ENCODE assay signal across 8 cellular contexts in genomic region chr10:28663576-28664368, GRCh38. TPM values are rescaled to one million over a fixed set of nuclear protein-coding genes. Genes with fewer than 3 reads are reported as not detected.
DNase-seq lines count a peak whose midpoint lies in the region; TF ChIP-seq lines count a peak whose summit lies in the region.

No MANE protein-coding gene starts in this region.

- peak; percentile 97 for TF ChIP-seq CTCF in LNCaP clone FGC (IDR thresholded peaks at IDR 0.05; ENCODE audit: control insufficient read depth, extremely low read depth, insufficient read depth)
- peak; percentile 82 to 95 (median 90) for TF ChIP-seq CTCF in thyroid gland (IDR thresholded peaks at IDR 0.05)

- intact Hi-C loops in thyroid gland (cut with DNase I): loop anchor here (10.0 kb wide), 1 partner anchor 331 kb away; no protein-coding TSS in a partner anchor

- H4K20me1 ChIP-seq in GM23248 (ENCODE audit: insufficient read depth): no peaks in the 10 kb centered on the region

- no peak overlapping the region for H2AFZ ChIP-seq in GM23248

- H3K9ac ChIP-seq in GM23248: no peak overlapping the region

- no peaks in the 10 kb centered on the region for H3K9me2 ChIP-seq in GM23248 (ENCODE audit: insufficient read depth)

- H3K27me3 ChIP-seq in GM23248 (replicated peaks; ENCODE audit: insufficient read depth): peaks cover 22% of the 10 kb centered on the region
- no peaks in the 10 kb centered on the region for H3K27me3 ChIP-seq in thyroid gland

- no peaks in the 10 kb centered on the region for H3F3A ChIP-seq in GM23248 (ENCODE audit: insufficient read depth)

- H3K4me1 ChIP-seq in GM23248 (ENCODE audit: insufficient read depth) (peaks cover 23% of the 10 kb centered on the region), thyroid gland (peaks cover 0 to 8% of the 10 kb centered on the region in 2 donors)

- no peaks in the 10 kb centered on the region for H3K36me3 ChIP-seq in GM23248 (ENCODE audit: low read depth)
- H3K36me3 ChIP-seq in thyroid gland: no peaks in the 10 kb centered on the region

- H3K27ac ChIP-seq in GM23248 (peak overlapping the region; percentile 6; the same call in 1 of the 2 replicates), thyroid gland (no peak overlapping the region)

- 0 to 1% methylated on average over 9 of the region's 9 CpGs for WGBS in GM23248 (ENCODE audit: low coverage in 1 of 2, low lambda C conversion rate in 2 of 2, missing lambda C conversion rate in 2 of 2), 2 experiments
- WGBS in thyroid gland, 2 donors: 4 to 7% methylated on average over 9 of the region's 9 CpGs

- in situ Hi-C loops in GM23248 (cut with MboI): loop anchor here (10.0 kb wide), 1 partner anchor 641 kb away; no protein-coding TSS in a partner anchor

- peak; percentile 85 for DNase-seq in ELR (ENCODE audit: low read depth)
- peak; percentile 91 for DNase-seq in GM23248
- DNase-seq in LNCaP clone FGC (ENCODE audit: low read depth): peak; percentile 66
- DNase-seq in RPMI8226: peak; percentile 82
- DNase-seq in activated T-helper 1 cell treated with anti-CD3 and anti-CD28 coated beads, Interleukin-2, amount 50 U/mL, for 16 hours (ENCODE audit: low read depth in 1 of 2, low spot score in 1 of 2): peak; percentile 21 to 40
- DNase-seq in fibroblast of the conjunctiva (ENCODE audit: low read depth): peak; percentile 79
- DNase-seq in non-pigmented ciliary epithelial cell (ENCODE audit: low read depth): peak; percentile 72
- peak; percentile 74 to 83 for DNase-seq in thyroid gland

- no peaks in the 10 kb centered on the region for H3K9me3 ChIP-seq in GM23248 (ENCODE audit: low read depth)
- no peaks in the 10 kb centered on the region for H3K9me3 ChIP-seq in thyroid gland

- TF ChIP-seq POLR2A in thyroid gland (IDR thresholded peaks at IDR 0.05): no peak

- no peak overlapping the region for H3K4me3 ChIP-seq in GM23248
- H3K4me3 ChIP-seq in LNCaP clone FGC (ENCODE audit: low read depth, low read length): no peak overlapping the region
- no peak overlapping the region for H3K4me3 ChIP-seq in thyroid gland (replicated peaks in 1 of 3)

- H3K4me2 ChIP-seq in GM23248 (ENCODE audit: unreplicated experiment): no peak overlapping the region

- no peaks in the 10 kb centered on the region for H3K79me2 ChIP-seq in GM23248 (ENCODE audit: insufficient read depth)

RNA-seq across cellular contexts. Expression of gene BAMBI, which starts 13.5 kb away (rescaled TPM):
- total RNA-seq in GM23248 (2014; rRNA removed; shearing (Covaris generic)): 0.76 and 1.8 TPM in 2 replicates
- 0.85 and 0.95 TPM in 2 replicates for polyA plus RNA-seq in GM23248 (2016; fragmentation: Nextera tagmentation; extraction: Ambion mirVana)
- under 1 TPM; 0.22 to 0.92 (median 0.53) TPM for total RNA-seq in thyroid gland

Comparison
In these comparisons a context has a peak if more than half of its experiments do, and no peak if none do; other contexts are left out.
1. DNase-seq: peak in every context shown above with its lines; median percentile 91 in GM23248; 85 in ELR; 82 in RPMI8226; 79 in fibroblast of the conjunctiva; 78 in thyroid gland; 72 in non-pigmented ciliary epithelial cell; 66 in LNCaP clone FGC; 30 in activated T-helper 1 cell treated with anti-CD3 and anti-CD28 coated beads, Interleukin-2, amount 50 U/mL, for 16 hours.